8 cellular contexts compared by ENCODE assay signal in genomic region chr1:12604114-12604874, GRCh38. TPM values are rescaled to one million over a fixed set of nuclear protein-coding genes. Genes with fewer than 3 reads are reported as not detected.
A peak's percentile ranks its signal among the peaks of the same experiment; 100 is the strongest.
DNase-seq lines count a peak whose midpoint lies in the region; ATAC-seq and TF ChIP-seq lines count a peak whose summit lies in the region.

No MANE protein-coding gene starts in this region.

- H3K14ac ChIP-seq in IMR-90 (replicated peaks; ENCODE audit: low read depth, low read length) = no peak overlapping the region

- no peaks in the 10 kb centered on the region for H3K27me3 ChIP-seq in IMR-90 (ENCODE audit: control insufficient read depth, insufficient read depth, low read length)
- H3K27me3 ChIP-seq in mammary epithelial cell (ENCODE audit: insufficient read depth, low read length) = no peaks in the 10 kb centered on the region
- no peaks in the 10 kb centered on the region for H3K27me3 ChIP-seq in right lobe of liver

- TF ChIP-seq POLR2A in IMR-90 (IDR thresholded peaks at IDR 0.05; ENCODE audit: low read depth, low read length) (no peak), right lobe of liver (IDR thresholded peaks at IDR 0.05) (no peak)

- peak overlapping the region; percentile 57; the same call in 1 of the 2 replicates for H3K23ac ChIP-seq in IMR-90 (ENCODE audit: low read depth, low read length)

- CTCF ChIA-PET in IMR-90 (lab: Yijun Ruan, JAX) (interaction anchor here (0.8 to 0.9 kb wide), 2 partner anchors 11 to 281 kb away, joined by 3 read pairs; no protein-coding TSS in a partner anchor), mammary epithelial cell (lab: Charles Lee; ENCODE audit: low non-redundant PET) (no interaction called here)

- 66% methylated on average over 9 of the region's 16 CpGs; no CpG with 5 or more reads in 1 of the 2 experiments for WGBS in IMR-90 (ENCODE audit: extremely low coverage in 2 of 2, insufficient read length in 1 of 2), 2 experiments
- 73% methylated on average over 16 of the region's 16 CpGs for WGBS in mammary epithelial cell (ENCODE audit: low coverage, missing lambda C conversion rate)
- WGBS in right lobe of liver (ENCODE audit: insufficient coverage, low coverage, low lambda C conversion rate, missing lambda C conversion rate) = 23% methylated on average over 15 of the region's 16 CpGs

- intact Hi-C loops in IMR-90 (cut with micrococcal nuclease) (loop anchor here (1.0 kb wide), 1 partner anchor 12 kb away; no protein-coding TSS in a partner anchor), mammary epithelial cell (cut with micrococcal nuclease) (no loop called here), right lobe of liver (cut with DNase I) (no loop called here)

- H2BK15ac ChIP-seq in IMR-90 (ENCODE audit: low read depth, low read length) = no peak overlapping the region; the same call in 2 of the 3 replicates

- H3K9ac ChIP-seq in IMR-90 (ENCODE audit: low read depth, low read length) = no peak overlapping the region
- H3K9ac ChIP-seq in mammary epithelial cell (ENCODE audit: insufficient read depth, low read length) = no peak overlapping the region

- H4K5ac ChIP-seq in IMR-90 (ENCODE audit: low read depth, low read length) = no peak overlapping the region; the same call in 1 of the 2 replicates

- H3K9me1 ChIP-seq in IMR-90 (ENCODE audit: insufficient read depth, low read length) = peaks cover 15% of the 10 kb centered on the region

- H4K20me1 ChIP-seq in IMR-90 (ENCODE audit: insufficient read depth, low read length) (peaks cover 9% of the 10 kb centered on the region; the same call in 1 of the 2 replicates), mammary epithelial cell (ENCODE audit: insufficient read depth, low read length) (no peaks in the 10 kb centered on the region)

- peak overlapping the region; percentile 12 to 50; a peak in 2 of 4 replicates for H4K8ac ChIP-seq in IMR-90 (ENCODE audit: low read depth in 2 of 2, low read length in 2 of 2)

- H4K91ac ChIP-seq in IMR-90 (ENCODE audit: insufficient read depth, low read depth, low read length) = 0 out of 2 replicates have a peak overlapping the region, but pooled peaks have one; percentile 87

- dilution Hi-C loops in IMR-90 (cut with HindIII; ENCODE audit: low sequenced_read_pairs, unreplicated experiment) (no loop called here), mammary epithelial cell (cut with HindIII; ENCODE audit: low sequenced_read_pairs) (no loop called here)

- H3K9me3 ChIP-seq in IMR-90 (ENCODE audit: control insufficient read depth, insufficient read depth, low read length) (no peaks in the 10 kb centered on the region), mammary epithelial cell (replicated peaks; ENCODE audit: insufficient read depth, low read length) (no peaks in the 10 kb centered on the region), right lobe of liver (no peaks in the 10 kb centered on the region)

- TF ChIP-seq RAD21 in IMR-90 (IDR thresholded peaks at IDR 0.05; ENCODE audit: low read length) = no peak

- TF ChIP-seq CTCF in IMR-90 (conservative IDR thresholded peaks at IDR 0.05; ENCODE audit: low read depth, low read length) = no peak
- TF ChIP-seq CTCF in mammary epithelial cell (conservative IDR thresholded peaks at IDR 0.05 in 1 of 2, IDR thresholded peaks at IDR 0.05 in 1 of 2; ENCODE audit: extremely low read depth in 1 of 2, insufficient read depth in 1 of 2, low read depth in 1 of 2, low read length in 2 of 2) = no peak
- no peak for TF ChIP-seq CTCF in right lobe of liver (IDR thresholded peaks at IDR 0.05)

- H2AFZ ChIP-seq in IMR-90 (replicated peaks; ENCODE audit: low read length, poor library complexity) (no peak overlapping the region), mammary epithelial cell (ENCODE audit: low read depth, low read length) (no peak overlapping the region)

- H2BK20ac ChIP-seq in IMR-90 (ENCODE audit: low read depth, low read length) = peak overlapping the region; percentile 62

- H3K79me2 ChIP-seq in mammary epithelial cell (ENCODE audit: insufficient read depth, low read length) = peaks cover 59% of the 10 kb centered on the region

- DNase-seq in ELF-1 (ENCODE audit: low read depth, low spot score) = peak; percentile 78
- DNase-seq in IMR-90 = peak; percentile 99
- DNase-seq in UCSD-AML1 (lab: John Stamatoyannopoulos, UW; ENCODE audit: unreplicated experiment) = peak; percentile 52
- DNase-seq in mammary epithelial cell = peak; percentile 96
- peak in 1 of 3 donors; percentile 62 for DNase-seq in right lobe of liver
- DNase-seq in stimulated activated naive CD8-positive, alpha-beta T cell treated with anti-CD3 and anti-CD28 coated beads, Interleukin-15, Interleukin-2, amounts not matched to agents 100 U/mL and 50 U/mL, for 24 hours = peak; percentile 57
- no peak for DNase-seq in NCI-H748 treated with DMSO at 0.1 percent for 48 hours (lab: John Stamatoyannopoulos, UW)
- DNase-seq in cerebellar cortex (ENCODE audit: low spot score) = no peak

- peak overlapping the region; percentile 60; the same call in 1 of the 2 replicates for H3K18ac ChIP-seq in IMR-90 (ENCODE audit: low read depth, low read length)

- peak overlapping the region; percentile 84 for H2BK120ac ChIP-seq in IMR-90 (ENCODE audit: low read depth, low read length)

- peak overlapping the region; percentile 50 for H2BK5ac ChIP-seq in IMR-90 (ENCODE audit: low read depth, low read length, poor library complexity, severe bottlenecking)

- H3K79me1 ChIP-seq in IMR-90 (ENCODE audit: low read depth in 1 of 2, low read length in 2 of 2) = peaks cover 7 to 28% of the 10 kb centered on the region in 2 experiments; a peak in 3 of 4 replicates

- H3K4me2 ChIP-seq in IMR-90 (ENCODE audit: low read depth, low read length) (peak overlapping the region; percentile 21; the same call in 1 of the 2 replicates), mammary epithelial cell (ENCODE audit: insufficient read depth, low read depth, low read length) (no peak overlapping the region)

- no TSS peak for BruUV-seq in IMR-90 (replicated peaks; lab: Mats Ljungman, UMichigan)
- TSS peak; percentile 63 for BruUV-seq in mammary epithelial cell (replicated peaks; lab: Mats Ljungman, UMichigan)

- H3K36me3 ChIP-seq in IMR-90 (ENCODE audit: control insufficient read depth, insufficient read depth, low read length) (0 out of 2 replicates have a peak, but pooled peaks cover 4% of the 10 kb centered on the region), mammary epithelial cell (ENCODE audit: insufficient read depth, low read length) (no peaks in the 10 kb centered on the region), right lobe of liver (no peaks in the 10 kb centered on the region)

- H3K4ac ChIP-seq in IMR-90 (ENCODE audit: low read depth, low read length) = peak overlapping the region; percentile 84

- no peak overlapping the region for H3K56ac ChIP-seq in IMR-90 (ENCODE audit: extremely low read depth, insufficient read depth, low read length)

- no peak overlapping the region for H2AK9ac ChIP-seq in IMR-90 (replicated peaks; ENCODE audit: low read depth, low read length, poor library complexity)

- in situ Hi-C loops in IMR-90 (cut with MboI; ENCODE audit: low sequenced_read_pairs) = loop anchor here (25.0 kb wide), 1 partner anchor 192 kb away; no protein-coding TSS in a partner anchor
- in situ Hi-C loops in mammary epithelial cell (cut with MboI; ENCODE audit: low sequenced_read_pairs in 2 of 2) = loop anchor here in 1 of 2 donors (25.0 kb wide), 2 partner anchors 117 to 317 kb away; no protein-coding TSS in a partner anchor

- POLR2A ChIA-PET in IMR-90 (lab: Charles Lee; ENCODE audit: unreplicated experiment) = interaction anchor here (1.1 kb wide), 1 partner anchor 14 kb away, joined by 4 read pairs; the partner anchor contains the start of gene DHRS3

- ATAC-seq in IMR-90 (ENCODE audit: low read depth) (peak; percentile 83), right lobe of liver (peak; percentile 65 to 78 (median 70))
- ATAC-seq in stimulated activated naive CD8-positive, alpha-beta T cell treated with anti-CD3 and anti-CD28 coated beads, Interleukin-15, Interleukin-2, amounts not matched to agents 100 U/mL and 50 U/mL, for 24 hours = peak; percentile 93

- peak overlapping the region; percentile 33; the same call in 1 of the 2 replicates for H3K27ac ChIP-seq in IMR-90 (ENCODE audit: insufficient read depth, low read length)
- H3K27ac ChIP-seq in mammary epithelial cell (ENCODE audit: insufficient read depth, low read depth, low read length) = no peak overlapping the region
- H3K27ac ChIP-seq in right lobe of liver = peak overlapping the region; percentile 53 to 89 (median 72)

- H3K4me1 ChIP-seq in IMR-90 (ENCODE audit: control insufficient read depth, insufficient read depth, low read length) (peaks cover 31% of the 10 kb centered on the region), mammary epithelial cell (ENCODE audit: insufficient read depth, low read length) (peaks cover 36% of the 10 kb centered on the region), right lobe of liver (peaks cover 0 to 94% (median 46%) of the 10 kb centered on the region in 4 donors)

- H3K4me3 ChIP-seq in IMR-90 (ENCODE audit: insufficient read depth, low read depth, low read length) (no peak overlapping the region), mammary epithelial cell (replicated peaks in 1 of 3; ENCODE audit: insufficient read depth in 1 of 3, low read depth in 2 of 3, low read length in 3 of 3) (no peak overlapping the region), right lobe of liver (no peak overlapping the region)

- H2AK5ac ChIP-seq in IMR-90 (ENCODE audit: low read depth, low read length) = 0 out of 2 replicates have a peak overlapping the region, but pooled peaks have one; percentile 26

TF ChIP-seq in IMR-90, 13 proteins besides CTCF, POLR2A, EP300 and RAD21 (continues in another document):
- TF ChIP-seq RFX5 (IDR thresholded peaks at IDR 0.05; ENCODE audit: low read depth, low read length) = no peak

RNA-seq across cellular contexts. Expression of gene DHRS3, which starts 13.7 kb away (rescaled TPM):
- total RNA-seq in IMR-90 (2012; rRNA removed) (11.4 and 14.5 TPM in 2 replicates), mammary epithelial cell (10 to 100 TPM; 18.7 to 76.3 TPM), right lobe of liver (100 to 1,000 TPM; 132 to 252 (median 172) TPM)
- polyA plus RNA-seq in IMR-90 (2012; rRNA removed) (10.2 and 11.2 TPM in 2 replicates), mammary epithelial cell (28.3 TPM)
- polyA plus RNA-seq in IMR-90 (2012; cell fraction: cytosol; rRNA removed) = 9.9 and 24.8 TPM in 2 replicates
- polyA plus RNA-seq in IMR-90 (2012; cell fraction: nucleus; rRNA removed; ENCODE audit: low replicate concordance) = 16.2 and 25.0 TPM in 2 replicates
- polyA minus RNA-seq in mammary epithelial cell = 63.9 TPM

RNA-seq across cellular contexts. Expression of gene AADACL4, which starts 39.6 kb away (rescaled TPM):
- total RNA-seq in IMR-90 (2012; rRNA removed) (not detected in 2 replicates), mammary epithelial cell (not detected), right lobe of liver (not detected)
- polyA plus RNA-seq in IMR-90 (2012; rRNA removed) (not detected in 2 replicates), mammary epithelial cell (not detected)
- not detected in 2 replicates for polyA plus RNA-seq in IMR-90 (2012; cell fraction: cytosol; rRNA removed)
- 0.10 TPM in 1 of 2 replicates, not detected in the other for polyA plus RNA-seq in IMR-90 (2012; cell fraction: nucleus; rRNA removed; ENCODE audit: low replicate concordance)
- polyA minus RNA-seq in mammary epithelial cell = not detected

Comparison
In these comparisons a context has a peak if more than half of its experiments do, and no peak if none do; other contexts are left out.
1. DNase-seq: peak in ELF-1 (single experiment), IMR-90 (single experiment), UCSD-AML1 (single experiment), mammary epithelial cell (single experiment) and stimulated activated naive CD8-positive, alpha-beta T cell treated with anti-CD3 and anti-CD28 coated beads, Interleukin-15, Interleukin-2, amounts not matched to agents 100 U/mL and 50 U/mL, for 24 hours (single experiment); none in NCI-H748 treated with DMSO at 0.1 percent for 48 hours (single experiment) and cerebellar cortex (single experiment).
2. Peak in every context shown above with its lines, with median percentiles within 50 percentile points of each other: ATAC-seq.